9 cellular contexts compared by ENCODE assay signal in genomic region chr2:218010116-218010837, GRCh38. TPM values are rescaled to one million over a fixed set of nuclear protein-coding genes. Genes with fewer than 3 reads are reported as not detected.
DNase-seq lines count a peak whose midpoint lies in the region; ATAC-seq and TF ChIP-seq lines count a peak whose summit lies in the region.
"Had no signal": no experiment of that assay in that cellular context is flagged by ENCODE, and none has a peak within 500 bp of the region (broad histone marks: within the 10 kb centered on the region; RNA-seq: fewer than 3 reads in every experiment).

No MANE protein-coding gene starts in this region.

- H3K4me1 ChIP-seq in heart right ventricle (peaks cover 7 to 41% (median 25%) of the 10 kb centered on the region in 9 donors), prostate gland (replicated peaks) (no peaks in the 10 kb centered on the region)

- H3K9me3 ChIP-seq in heart right ventricle (no peaks in the 10 kb centered on the region), prostate gland (no peaks in the 10 kb centered on the region)

- TF ChIP-seq CTCF in heart right ventricle (IDR thresholded peaks at IDR 0.05) (peak; percentile 28 to 79 (median 55)), prostate gland (IDR thresholded peaks at IDR 0.05) (peak; percentile 30 to 83 (median 54))

- CTCF ChIA-PET in activated naive CD4-positive, alpha-beta T cell treated with anti-CD3 and anti-CD28 coated beads for 36 hours (lab: Charles Lee): interaction anchor here (1.1 kb wide), 1 partner anchor 123 kb away, joined by 4 read pairs; no protein-coding TSS in a partner anchor

- peak; percentile 69 to 86 (median 80) for ATAC-seq in heart right ventricle

- H3K9me3 Mint-ChIP-seq in activated naive CD4-positive, alpha-beta T cell treated with anti-CD3 and anti-CD28 coated beads for 36 hours: no peaks in the 10 kb centered on the region

- peak overlapping the region in 3 of 10 donors; percentile 13 to 47 (median 36) for H3K27ac ChIP-seq in heart right ventricle
- peak overlapping the region; percentile 55 to 63 for H3K27ac ChIP-seq in prostate gland

- no peaks in the 10 kb centered on the region for H3K36me3 Mint-ChIP-seq in activated naive CD4-positive, alpha-beta T cell treated with anti-CD3 and anti-CD28 coated beads for 36 hours (ENCODE audit: low read depth)

- no peak overlapping the region for H3K27ac Mint-ChIP-seq in activated naive CD4-positive, alpha-beta T cell treated with anti-CD3 and anti-CD28 coated beads for 36 hours

- H3K36me3 ChIP-seq in heart right ventricle (no peaks in the 10 kb centered on the region), prostate gland (no peaks in the 10 kb centered on the region)

- WGBS in heart right ventricle, 2 donors: 1% methylated on average over 63 to 69 of the region's 70 CpGs
- WGBS in prostate gland: under 1% methylated on average over 64 of the region's 70 CpGs

- H3K27me3 ChIP-seq in heart right ventricle: peaks cover 0 to 31% (median 0%) of the 10 kb centered on the region in 7 donors
- H3K27me3 ChIP-seq in prostate gland (replicated peaks; ENCODE audit: insufficient read depth): no peaks in the 10 kb centered on the region

- H3K4me3 ChIP-seq in heart right ventricle (peak overlapping the region; percentile 35 to 60 (median 58)), prostate gland (peak overlapping the region; percentile 40 to 47)

- DNase-seq in NCI-H146 (lab: John Stamatoyannopoulos, UW) (peak; percentile 31), NCI-H146 treated with DMSO at 0.1 percent for 48 hours (lab: John Stamatoyannopoulos, UW; ENCODE audit: unreplicated experiment) (no peak), NCI-H2171 (lab: John Stamatoyannopoulos, UW) (peak; percentile 24), heart right ventricle (peak in 1 of 2 donors; percentile 68), prostate gland (ENCODE audit: low spot score) (peak; percentile 63), hippocampal formation (lab: John Stamatoyannopoulos, UW) (no peak), amniotic stem cell (lab: John Stamatoyannopoulos, UW) (no peak)
- peak; percentile 43 for DNase-seq in activated naive CD4-positive, alpha-beta T cell treated with anti-CD3 and anti-CD28 coated beads for 36 hours

- intact Hi-C loops in activated naive CD4-positive, alpha-beta T cell treated with anti-CD3 and anti-CD28 coated beads for 36 hours (cut with micrococcal nuclease): loop anchor here (1.0 to 2.0 kb wide), 2 partner anchors 24 to 59 kb away; partner anchors contain the start of gene RUFY4
- intact Hi-C loops in heart right ventricle (cut with DNase I): loop anchor here in 1 of 10 donors (2.0 kb wide), 1 partner anchor 25 kb away; no protein-coding TSS in a partner anchor
- intact Hi-C loops in prostate gland (cut with DNase I): no loop called here

- peaks cover 8% of the 10 kb centered on the region for H3K4me1 Mint-ChIP-seq in activated naive CD4-positive, alpha-beta T cell treated with anti-CD3 and anti-CD28 coated beads for 36 hours (ENCODE audit: low read depth)

- peak; percentile 52 for TF ChIP-seq POLR2A in prostate gland (IDR thresholded peaks at IDR 0.05)

- H3K27me3 Mint-ChIP-seq in activated naive CD4-positive, alpha-beta T cell treated with anti-CD3 and anti-CD28 coated beads for 36 hours (ENCODE audit: low read depth): peaks cover 27% of the 10 kb centered on the region

- H3K4me3 Mint-ChIP-seq in activated naive CD4-positive, alpha-beta T cell treated with anti-CD3 and anti-CD28 coated beads for 36 hours: peak overlapping the region; percentile 58

RNA-seq across cellular contexts. Expression of gene TNS1, which starts 7.5 kb away (rescaled TPM):
- total RNA-seq in activated naive CD4-positive, alpha-beta T cell treated with anti-CD3 and anti-CD28 coated beads for 36 hours: under 1 TPM; 0.40 to 0.74 TPM
- 100 to 1,000 TPM; 583 to 844 (median 738) TPM for total RNA-seq in heart right ventricle
- 100 to 1,000 TPM in 1 of 2 donors, 10 to 100 TPM in 1; 64.6 to 244 TPM for polyA plus RNA-seq in heart right ventricle
- total RNA-seq in prostate gland: 100 to 1,000 TPM; 238 to 659 TPM

RNA-seq across cellular contexts. Expression of gene RUFY4, which starts 58.8 kb away (rescaled TPM):
- 1 to 10 TPM; 1.2 to 1.8 TPM for total RNA-seq in activated naive CD4-positive, alpha-beta T cell treated with anti-CD3 and anti-CD28 coated beads for 36 hours
- under 1 TPM in 1 of 10 donors, not detected in 9; 0.21 TPM for total RNA-seq in heart right ventricle
- not detected for polyA plus RNA-seq in heart right ventricle
- total RNA-seq in prostate gland: under 1 TPM; 0.11 to 0.27 TPM
- total RNA-seq: glomerular endothelial cell had no signal

Comparison
In these comparisons a context has a peak if more than half of its experiments do, and no peak if none do; other contexts are left out.
1. DNase-seq: peak in NCI-H146 (single experiment), NCI-H2171 (single experiment), activated naive CD4-positive, alpha-beta T cell treated with anti-CD3 and anti-CD28 coated beads for 36 hours (single experiment) and prostate gland (single experiment); none in NCI-H146 treated with DMSO at 0.1 percent for 48 hours (single experiment), hippocampal formation (0 of 2) and amniotic stem cell (single experiment).
2. RNA of gene TNS1, which starts 7.5 kb away (total RNA-seq): 583 to 844 TPM in heart right ventricle and 238 to 659 TPM in prostate gland; 0.40 to 0.74 TPM in activated naive CD4-positive, alpha-beta T cell treated with anti-CD3 and anti-CD28 coated beads for 36 hours; every median in the first group is over 100 times any median in the second.